In the genomic region with DNA sequence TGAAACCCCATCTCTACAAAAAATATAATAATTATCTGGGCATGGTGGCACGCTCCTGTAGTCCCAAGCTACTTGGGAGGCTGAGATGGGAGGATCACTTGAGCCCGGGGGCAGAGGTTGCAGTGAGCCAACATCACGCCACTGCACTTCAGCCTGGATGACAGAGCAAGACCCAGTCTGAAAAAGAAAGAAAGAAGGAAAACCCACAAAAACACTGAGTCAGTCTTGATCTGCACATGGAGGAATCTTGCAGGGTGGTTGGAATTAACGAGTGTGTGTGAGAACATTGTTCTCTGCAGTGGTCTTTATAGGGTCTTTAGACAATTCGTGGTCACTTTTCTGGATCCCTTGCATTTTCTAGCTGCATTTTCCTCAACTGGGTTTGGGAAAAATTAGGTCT, we compare ENCODE assay signal across 15 cellular contexts. TPM values are rescaled to one million over a fixed set of nuclear protein-coding genes. Genes with fewer than 3 reads are reported as not detected.
DNase-seq lines count a peak whose midpoint lies in the region; ATAC-seq, FAIRE-seq and TF ChIP-seq lines count a peak whose summit lies in the region.
"Had no signal": no experiment of that assay in that cellular context is flagged by ENCODE, and none has a peak within 500 bp of the region (broad histone marks: within the 10 kb centered on the region; RNA-seq: fewer than 3 reads in every experiment).

No MANE protein-coding gene starts in this region.

- H3K4me3 Mint-ChIP-seq in activated B cell treated with CpG ODN at 0.5 μM for 24 hours, result no peak overlapping the region

- DNase-seq in HT1080 (ENCODE audit: low read depth) (peak; percentile 20), activated B cell treated with CpG ODN at 0.5 μM for 24 hours (no peak), kidney (no peak), NCI-H1417 (lab: John Stamatoyannopoulos, UW) (no peak), T-helper 9 cell (no peak), coronary artery (ENCODE audit: low spot score) (no peak), SIG-M5 treated with dmso at 0.1 percent for 504 hours (lab: John Stamatoyannopoulos, UW; ENCODE audit: unreplicated experiment) (no peak)
- DNase-seq: amniotic stem cell; Calu3; naive B cell; NCI-H2081 treated with DMSO at 0.1 percent for 48 hours; stimulated activated CD4-positive, alpha-beta T cell treated with anti-CD3 and anti-CD28 coated beads, Interleukin-1b, Interleukin-23, amount 100 ng/mL, for 48 hours had no signal

- no peak for ATAC-seq in activated B cell treated with CpG ODN at 0.5 μM for 24 hours (ENCODE audit: low read depth)
- ATAC-seq: GM12878 had no signal

- H3K4me1 ChIP-seq in kidney (ENCODE audit: control insufficient read depth in 1 of 2, insufficient read depth in 1 of 2, low read depth in 1 of 2, low read length in 2 of 2), result peaks cover 42 to 51% of the 10 kb centered on the region in 2 donors
- H3K4me1 ChIP-seq in skeletal muscle satellite cell (ENCODE audit: control insufficient read depth, insufficient read depth, low read length), result peaks cover 50% of the 10 kb centered on the region

- CTCF ChIA-PET in activated B cell treated with CpG ODN at 0.5 μM for 24 hours (lab: Charles Lee), result no interaction called here

- peak overlapping the region; percentile 56 for H3K27ac Mint-ChIP-seq in activated B cell treated with CpG ODN at 0.5 μM for 24 hours

- H3K36me3 ChIP-seq in kidney (ENCODE audit: control insufficient read depth in 1 of 2, insufficient read depth in 2 of 2, low read length in 2 of 2) (no peaks in the 10 kb centered on the region), skeletal muscle satellite cell (ENCODE audit: insufficient read depth, low read length) (no peaks in the 10 kb centered on the region)

- peaks cover 26% of the 10 kb centered on the region for H3K36me3 Mint-ChIP-seq in activated B cell treated with CpG ODN at 0.5 μM for 24 hours (ENCODE audit: low read depth)

- H3K9me3 ChIP-seq in kidney (ENCODE audit: control insufficient read depth in 1 of 2, low read length in 2 of 2), result no peaks in the 10 kb centered on the region
- H3K9me3 ChIP-seq in skeletal muscle satellite cell (replicated peaks; ENCODE audit: low read length), result no peaks in the 10 kb centered on the region

- POLR2A ChIA-PET in activated B cell treated with CpG ODN at 0.5 μM for 24 hours (lab: Charles Lee), result interaction anchor here (0.7 to 1.5 kb wide), 2 partner anchors 79 to 464 kb away, joined by 3 to 5 read pairs; no protein-coding TSS in a partner anchor

- no peaks in the 10 kb centered on the region for H3K27me3 Mint-ChIP-seq in activated B cell treated with CpG ODN at 0.5 μM for 24 hours
- H3K27me3 Mint-ChIP-seq: naive B cell had no signal

- H3K4me1 Mint-ChIP-seq in activated B cell treated with CpG ODN at 0.5 μM for 24 hours, result peaks cover 91% of the 10 kb centered on the region

- H3K9ac ChIP-seq in kidney (ENCODE audit: low read length in 2 of 2), result no peak overlapping the region
- H3K9ac ChIP-seq in skeletal muscle satellite cell (ENCODE audit: low read depth, low read length), result no peak overlapping the region
- H3K9ac ChIP-seq: KMS-11 had no signal

- no peak for TF ChIP-seq CTCF in activated B cell treated with CpG ODN at 0.5 μM for 24 hours (IDR thresholded peaks at IDR 0.05)
- TF ChIP-seq CTCF in kidney (IDR thresholded peaks at IDR 0.05; ENCODE audit: borderline replicate concordance, extremely low read depth, insufficient read depth), result no peak
- TF ChIP-seq CTCF in coronary artery (IDR thresholded peaks at IDR 0.05), result no peak

- FAIRE-seq in kidney (lab: Jason Lieb, UNC), result no peak
- FAIRE-seq: GM12878 had no signal

- H3K27ac ChIP-seq in kidney (ENCODE audit: low read depth in 2 of 2, low read length in 2 of 2) (peak overlapping the region; percentile 81 to 83), coronary artery (no peak overlapping the region)
- H3K27ac ChIP-seq: KMS-11 had no signal

- intact Hi-C loops in activated B cell treated with CpG ODN at 0.5 μM for 24 hours (cut with micrococcal nuclease) (no loop called here), kidney (cut with DNase I) (no loop called here)

- no peaks in the 10 kb centered on the region for H3K9me3 Mint-ChIP-seq in activated B cell treated with CpG ODN at 0.5 μM for 24 hours
- H3K9me3 Mint-ChIP-seq: naive B cell had no signal

- H3K4me2 ChIP-seq in skeletal muscle satellite cell (ENCODE audit: low read length), result peak overlapping the region; percentile 70
- H3K4me2 ChIP-seq: KMS-11 had no signal

- no peaks in the 10 kb centered on the region for H3K27me3 ChIP-seq in skeletal muscle satellite cell (ENCODE audit: control insufficient read depth, insufficient read depth, low read length)

- H3K4me3 ChIP-seq in kidney (ENCODE audit: low read length in 2 of 2) (no peak overlapping the region), skeletal muscle satellite cell (ENCODE audit: low read length) (no peak overlapping the region), coronary artery (no peak overlapping the region)
- H3K4me3 ChIP-seq: GM12878 had no signal

RNA-seq across cellular contexts. Expression of a gene that starts 23.2 kb away (rescaled TPM):
- total RNA-seq in HT1080 (2014; rRNA removed; shearing (Covaris generic)), result 102 and 129 TPM in 2 replicates
- polyA plus RNA-seq in HT1080 (2015; cell fraction: cytosol; rRNA removed), result 66.5 and 81.5 TPM in 2 replicates
- polyA plus RNA-seq in HT1080 (2015; cell fraction: nucleus; rRNA removed), result 107 and 115 TPM in 2 replicates
- total RNA-seq in activated B cell treated with CpG ODN at 0.5 μM for 24 hours (326 and 340 TPM in 2 replicates), kidney (313 TPM)
- 232 TPM for polyA plus RNA-seq in kidney (ENCODE audit: insufficient read depth, low read depth, low replicate concordance)
- total RNA-seq in skeletal muscle satellite cell (2012; rRNA removed), result 109 and 111 TPM in 2 replicates

Comparison
In these comparisons a context has a peak if more than half of its experiments do, and no peak if none do; other contexts are left out.
1. H3K27ac ChIP-seq: peak in kidney (2 of 2); none in coronary artery (0 of 2).